In genomic region chrX:131262738-131263679, GRCh38 we compare ENCODE assay signal across 9 cellular contexts.
DNase-seq lines count a peak whose midpoint lies in the region; ATAC-seq, FAIRE-seq and TF ChIP-seq lines count a peak whose summit lies in the region.
"Had no signal": no experiment of that assay in that cellular context is flagged by ENCODE, and none has a peak within 500 bp of the region (broad histone marks: within the 10 kb centered on the region; RNA-seq: fewer than 3 reads in every experiment).

No MANE protein-coding gene starts in this region.

- DNase-seq in COLO829 (ENCODE audit: low spot score), result peak; percentile 24
- peak; percentile 34 for DNase-seq in H54 (ENCODE audit: insufficient read length, low spot score)
- DNase-seq in iPS-NIHi11 (ENCODE audit: low spot score), result peak; percentile 27
- no peak for DNase-seq in activated effector memory CD4-positive, alpha-beta T cell treated with Interleukin-2 at 50 U/mL for 16 hours
- DNase-seq: IMR-90 had no signal

- no peak for TF ChIP-seq POLR2A in H54 (IDR thresholded peaks at IDR 0.05; ENCODE audit: low read depth, low read length)

- FAIRE-seq in H54 (lab: Jason Lieb, UNC), result no peak

- ATAC-seq in SK-N-SH treated with all-trans-retinoic acid at 6 μM for 48 hours (peak; percentile 65; the same call in 2 of the 3 replicates), HG03442 (IDR thresholded peaks at IDR 0.05; ENCODE audit: unreplicated experiment) (no peak), GM19455 (IDR thresholded peaks at IDR 0.05; ENCODE audit: unreplicated experiment) (no peak), GM18858 (IDR thresholded peaks at IDR 0.05; ENCODE audit: unreplicated experiment) (no peak)

TF ChIP-seq in SK-N-SH treated with all-trans-retinoic acid at 6 μM for 48 hours, 23 proteins besides CTCF, POLR2A, EP300 and RAD21:
- no peak for TF ChIP-seq RARB (CRISPR knock-in tag; IDR thresholded peaks at IDR 0.05)
- no peak for TF ChIP-seq ZFP30 (CRISPR knock-in tag; IDR thresholded peaks at IDR 0.05)
- no peak for TF ChIP-seq BACH2 (CRISPR knock-in tag; IDR thresholded peaks at IDR 0.05; ENCODE audit: borderline replicate concordance)
- TF ChIP-seq, protein P1, sequence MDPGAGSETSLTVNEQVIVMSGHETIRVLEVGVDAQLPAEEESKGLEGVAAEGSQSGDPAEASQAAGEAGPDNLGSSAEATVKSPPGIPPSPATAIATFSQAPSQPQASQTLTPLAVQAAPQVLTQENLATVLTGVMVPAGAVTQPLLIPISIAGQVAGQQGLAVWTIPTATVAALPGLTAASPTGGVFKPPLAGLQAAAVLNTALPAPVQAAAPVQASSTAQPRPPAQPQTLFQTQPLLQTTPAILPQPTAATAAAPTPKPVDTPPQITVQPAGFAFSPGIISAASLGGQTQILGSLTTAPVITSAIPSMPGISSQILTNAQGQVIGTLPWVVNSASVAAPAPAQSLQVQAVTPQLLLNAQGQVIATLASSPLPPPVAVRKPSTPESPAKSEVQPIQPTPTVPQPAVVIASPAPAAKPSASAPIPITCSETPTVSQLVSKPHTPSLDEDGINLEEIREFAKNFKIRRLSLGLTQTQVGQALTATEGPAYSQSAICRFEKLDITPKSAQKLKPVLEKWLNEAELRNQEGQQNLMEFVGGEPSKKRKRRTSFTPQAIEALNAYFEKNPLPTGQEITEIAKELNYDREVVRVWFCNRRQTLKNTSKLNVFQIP (CRISPR knock-in tag; IDR thresholded peaks at IDR 0.05; ENCODE audit: borderline replicate concordance, low read depth), result no peak
- no peak for TF ChIP-seq ZC3H10 (CRISPR knock-in tag; IDR thresholded peaks at IDR 0.05)
- no peak for TF ChIP-seq OSR1 (CRISPR knock-in tag; IDR thresholded peaks at IDR 0.05)
- no peak for TF ChIP-seq TCF4 (CRISPR knock-in tag; IDR thresholded peaks at IDR 0.05; ENCODE audit: borderline replicate concordance)
- TF ChIP-seq ZNF565 (CRISPR knock-in tag; conservative IDR thresholded peaks at IDR 0.05; ENCODE audit: low read depth), result no peak
- TF ChIP-seq, protein P2, sequence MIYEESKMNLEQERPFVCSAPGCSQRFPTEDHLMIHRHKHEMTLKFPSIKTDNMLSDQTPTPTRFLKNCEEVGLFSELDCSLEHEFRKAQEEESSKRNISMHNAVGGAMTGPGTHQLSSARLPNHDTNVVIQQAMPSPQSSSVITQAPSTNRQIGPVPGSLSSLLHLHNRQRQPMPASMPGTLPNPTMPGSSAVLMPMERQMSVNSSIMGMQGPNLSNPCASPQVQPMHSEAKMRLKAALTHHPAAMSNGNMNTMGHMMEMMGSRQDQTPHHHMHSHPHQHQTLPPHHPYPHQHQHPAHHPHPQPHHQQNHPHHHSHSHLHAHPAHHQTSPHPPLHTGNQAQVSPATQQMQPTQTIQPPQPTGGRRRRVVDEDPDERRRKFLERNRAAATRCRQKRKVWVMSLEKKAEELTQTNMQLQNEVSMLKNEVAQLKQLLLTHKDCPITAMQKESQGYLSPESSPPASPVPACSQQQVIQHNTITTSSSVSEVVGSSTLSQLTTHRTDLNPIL (CRISPR knock-in tag; IDR thresholded peaks at IDR 0.05; ENCODE audit: low read depth), result no peak
TF ChIP-seq in SK-N-SH treated with all-trans-retinoic acid at 6 μM for 48 hours: peak in this region for 0.
